ENCODE assay signal across 9 cellular contexts in the genomic region with DNA sequence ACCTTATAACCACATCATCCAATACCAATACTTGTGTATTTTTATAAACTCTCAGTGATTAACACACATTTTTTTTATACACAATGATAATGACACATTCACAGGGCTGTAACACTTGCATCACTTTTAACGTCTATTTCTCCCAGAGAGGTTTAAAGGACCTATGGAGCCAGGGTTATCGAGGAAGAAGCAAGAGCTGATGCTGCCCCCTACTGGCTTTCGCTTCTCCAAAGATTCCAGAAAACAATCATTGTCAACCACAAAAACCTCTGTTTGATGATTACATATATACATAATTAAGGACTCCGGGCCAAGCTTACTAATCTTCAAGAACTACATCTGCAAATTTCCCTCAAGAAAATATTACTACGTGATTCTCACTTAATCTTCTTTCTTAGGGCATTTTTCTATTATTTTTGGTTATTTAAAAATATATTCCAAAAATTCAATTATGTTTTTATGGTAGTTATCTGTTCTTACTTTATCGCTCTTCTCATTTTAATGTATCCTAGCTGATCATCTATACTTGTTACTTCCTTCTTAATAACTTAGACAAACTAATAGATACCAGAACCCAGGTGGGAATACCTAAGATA.
DNase-seq lines count a peak whose midpoint lies in the region; ATAC-seq and TF ChIP-seq lines count a peak whose summit lies in the region.
"Had no signal": no experiment of that assay in that cellular context is flagged by ENCODE, and none has a peak within 500 bp of the region (broad histone marks: within the 10 kb centered on the region; RNA-seq: fewer than 3 reads in every experiment).

No MANE protein-coding gene starts in this region.

- ATAC-seq in heart left ventricle: no peak
- ATAC-seq in stimulated activated naive B cell treated with anti-CD40 and anti-IgM and Interleukin-4, amounts not matched to agents 10 μg/mL and 1 μg/mL and 100 μg/mL, for 72 hours (replicated peaks): peak; percentile 39 to 57
- no peak for ATAC-seq in GM18502 (IDR thresholded peaks at IDR 0.05; ENCODE audit: poor library complexity, unreplicated experiment)

- peak in 7 of 12 donors; percentile 34 to 60 (median 48) for TF ChIP-seq CTCF in heart left ventricle (IDR thresholded peaks at IDR 0.05)
- TF ChIP-seq CTCF in right atrium auricular region (IDR thresholded peaks at IDR 0.05): peak in 1 of 2 donors; percentile 57
- peak; percentile 69 for TF ChIP-seq CTCF in LNCAP (IDR thresholded peaks at IDR 0.05)
- TF ChIP-seq CTCF in OCI-LY3 (IDR thresholded peaks at IDR 0.05; ENCODE audit: low read depth, low read length): peak; percentile 77

- H3K9me3 Mint-ChIP-seq in stimulated activated naive B cell treated with anti-CD40 and anti-IgM and Interleukin-4, amounts not matched to agents 10 μg/mL and 1 μg/mL and 100 μg/mL, for 72 hours: no peaks in the 10 kb centered on the region
- H3K9me3 Mint-ChIP-seq: dendritic cell treated with granulocyte-macrophage colony-stimulating factor and Interleukin-4, amounts not matched to agents 40 ng/mL and 50 ng/mL, for 4 days had no signal

- H3K79me2 ChIP-seq in OCI-LY3 (ENCODE audit: low read length): no peaks in the 10 kb centered on the region

- no peak for TF ChIP-seq POLR2A in heart left ventricle (IDR thresholded peaks at IDR 0.05)

- H3K27me3 Mint-ChIP-seq in stimulated activated naive B cell treated with anti-CD40 and anti-IgM and Interleukin-4, amounts not matched to agents 10 μg/mL and 1 μg/mL and 100 μg/mL, for 72 hours: no peaks in the 10 kb centered on the region
- H3K27me3 Mint-ChIP-seq: dendritic cell treated with granulocyte-macrophage colony-stimulating factor and Interleukin-4, amounts not matched to agents 40 ng/mL and 50 ng/mL, for 4 days had no signal

- no peak overlapping the region for H3K4me3 Mint-ChIP-seq in stimulated activated naive B cell treated with anti-CD40 and anti-IgM and Interleukin-4, amounts not matched to agents 10 μg/mL and 1 μg/mL and 100 μg/mL, for 72 hours
- H3K4me3 Mint-ChIP-seq: dendritic cell treated with granulocyte-macrophage colony-stimulating factor and Interleukin-4, amounts not matched to agents 40 ng/mL and 50 ng/mL, for 4 days had no signal

- H3K4me1 Mint-ChIP-seq in stimulated activated naive B cell treated with anti-CD40 and anti-IgM and Interleukin-4, amounts not matched to agents 10 μg/mL and 1 μg/mL and 100 μg/mL, for 72 hours: peaks cover 2 to 10% of the 10 kb centered on the region in 2 donors

- DNase-seq in heart left ventricle: peak in 2 of 5 donors; percentile 13 to 26
- DNase-seq in right atrium auricular region (ENCODE audit: low spot score): no peak
- DNase-seq in brain pericyte (ENCODE audit: low read depth, low spot score): peak; percentile 2
- DNase-seq in left kidney (ENCODE audit: low read depth, low spot score): peak; percentile 82
- DNase-seq in stimulated activated naive B cell treated with anti-CD40 and anti-IgM and Interleukin-4, amounts not matched to agents 10 μg/mL and 1 μg/mL and 100 μg/mL, for 72 hours: no peak

- intact Hi-C loops in heart left ventricle (cut with DNase I): loop anchor here in 1 of 10 donors (5.0 kb wide), 1 partner anchor 318 kb away; no protein-coding TSS in a partner anchor

- H3K4me1 ChIP-seq in heart left ventricle (no peaks in the 10 kb centered on the region), right atrium auricular region (no peaks in the 10 kb centered on the region), OCI-LY3 (ENCODE audit: low read length) (peaks cover 10% of the 10 kb centered on the region)

- no peak overlapping the region for H3K4me3 ChIP-seq in heart left ventricle
- no peak overlapping the region for H3K4me3 ChIP-seq in right atrium auricular region
- H3K4me3 ChIP-seq in OCI-LY3 (ENCODE audit: low read length): no peak overlapping the region

- H3K36me3 Mint-ChIP-seq in stimulated activated naive B cell treated with anti-CD40 and anti-IgM and Interleukin-4, amounts not matched to agents 10 μg/mL and 1 μg/mL and 100 μg/mL, for 72 hours: peaks cover 8 to 15% of the 10 kb centered on the region in 2 donors

- H4K20me1 ChIP-seq in OCI-LY3 (ENCODE audit: insufficient read depth, low read length): no peaks in the 10 kb centered on the region

- no peaks in the 10 kb centered on the region for H3K9me3 ChIP-seq in heart left ventricle
- no peaks in the 10 kb centered on the region for H3K9me3 ChIP-seq in right atrium auricular region
- no peaks in the 10 kb centered on the region for H3K9me3 ChIP-seq in OCI-LY3 (ENCODE audit: insufficient read depth, low read length)

- H3K36me3 ChIP-seq in heart left ventricle (peaks cover 0 to 6% (median 0%) of the 10 kb centered on the region in 9 donors), right atrium auricular region (no peaks in the 10 kb centered on the region), OCI-LY3 (replicated peaks; ENCODE audit: low read depth, low read length) (no peaks in the 10 kb centered on the region)

- no peaks in the 10 kb centered on the region for H3K27me3 ChIP-seq in heart left ventricle
- peaks cover 0 to 3% of the 10 kb centered on the region in 2 donors for H3K27me3 ChIP-seq in right atrium auricular region
- no peaks in the 10 kb centered on the region for H3K27me3 ChIP-seq in OCI-LY3 (ENCODE audit: low read depth, low read length)

- H2AFZ ChIP-seq in OCI-LY3 (ENCODE audit: low read depth, low read length): no peak overlapping the region

- 35 to 47% (median 43%) methylated on average over 6 of the region's 6 CpGs for WGBS in heart left ventricle, 4 donors

- no peak overlapping the region for H3K4me2 ChIP-seq in OCI-LY3 (ENCODE audit: low read length)

- no peak overlapping the region for H3K9ac ChIP-seq in OCI-LY3 (ENCODE audit: low read length)

- no peak overlapping the region for H3K27ac ChIP-seq in heart left ventricle
- H3K27ac ChIP-seq in right atrium auricular region: no peak overlapping the region
- H3K27ac ChIP-seq in OCI-LY3 (ENCODE audit: low read length): no peak overlapping the region

- H3K27ac Mint-ChIP-seq in stimulated activated naive B cell treated with anti-CD40 and anti-IgM and Interleukin-4, amounts not matched to agents 10 μg/mL and 1 μg/mL and 100 μg/mL, for 72 hours: no peak overlapping the region
- H3K27ac Mint-ChIP-seq: dendritic cell treated with granulocyte-macrophage colony-stimulating factor and Interleukin-4, amounts not matched to agents 40 ng/mL and 50 ng/mL, for 4 days had no signal

Comparison
In these comparisons a context has a peak if more than half of its experiments do, and no peak if none do; other contexts are left out.
1. ATAC-seq: peak in stimulated activated naive B cell treated with anti-CD40 and anti-IgM and Interleukin-4, amounts not matched to agents 10 μg/mL and 1 μg/mL and 100 μg/mL, for 72 hours (2 of 2); none in heart left ventricle (0 of 4) and GM18502 (single experiment).
2. DNase-seq: peak in brain pericyte (single experiment) and left kidney (single experiment); none in right atrium auricular region (single experiment) and stimulated activated naive B cell treated with anti-CD40 and anti-IgM and Interleukin-4, amounts not matched to agents 10 μg/mL and 1 μg/mL and 100 μg/mL, for 72 hours (single experiment).